ENCODE assay signal across 2 cellular contexts in the genomic region with DNA sequence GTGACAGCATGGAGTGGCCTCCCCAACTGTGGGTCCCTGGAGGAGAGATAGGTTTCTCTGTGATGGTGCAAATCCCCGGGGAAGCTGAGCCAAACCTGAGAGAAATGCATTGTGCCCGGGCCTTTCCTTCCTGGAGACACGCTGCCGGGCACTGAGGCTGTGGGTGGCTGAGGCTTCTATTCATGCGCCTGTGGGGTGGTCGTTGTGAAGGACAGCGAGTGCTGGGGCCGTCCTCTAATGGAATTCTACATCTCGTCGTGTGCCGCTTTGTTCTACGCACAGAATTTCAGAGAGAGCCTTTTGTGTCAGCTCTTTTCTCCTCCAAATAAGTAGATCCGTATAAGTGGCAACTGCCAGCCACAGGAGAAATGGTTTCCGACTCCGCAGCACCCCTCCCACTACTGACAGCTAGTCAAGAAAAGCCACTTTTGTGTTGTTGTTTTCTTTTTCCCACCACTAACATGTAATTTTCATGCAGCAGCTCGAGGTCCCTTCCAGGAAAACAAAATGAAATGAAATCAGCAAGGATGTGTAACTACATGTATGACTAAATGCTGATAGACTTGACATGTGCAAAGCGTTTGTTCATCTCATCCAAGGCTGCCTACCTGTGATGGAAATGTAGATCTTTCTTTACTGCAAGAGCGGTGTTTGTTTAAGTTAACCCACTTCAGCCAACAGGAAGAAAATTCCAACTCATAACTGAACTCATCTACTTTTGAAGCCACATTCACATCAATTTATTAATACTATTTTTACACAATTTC.
A peak's percentile ranks its signal among the peaks of the same experiment; 100 is the strongest.
TF ChIP-seq lines count a peak whose summit lies in the region.

No MANE protein-coding gene starts in this region.

TF ChIP-seq in H1, 55 proteins besides CTCF, POLR2A, EP300 and RAD21:
- TF ChIP-seq EZH2 (IDR thresholded peaks at IDR 0.05; ENCODE audit: low read depth, low read length, severe bottlenecking) (no peak), HDAC2 (IDR thresholded peaks at IDR 0.05; ENCODE audit: borderline replicate concordance in 1 of 2, low read depth in 2 of 2, low read length in 2 of 2) (no peak), TBP (IDR thresholded peaks at IDR 0.05; ENCODE audit: low read depth, low read length) (no peak), CBX8 (IDR thresholded peaks at IDR 0.05; ENCODE audit: borderline replicate concordance, low read depth, low read length) (no peak), TAF7 (optimal IDR thresholded peaks at IDR 0.05; ENCODE audit: borderline replicate concordance, low read depth, low read length) (no peak), GABPA (IDR thresholded peaks at IDR 0.05; ENCODE audit: borderline replicate concordance, insufficient read depth, low read length) (no peak), SAP30 (IDR thresholded peaks at IDR 0.05; ENCODE audit: insufficient read depth, insufficient replicate concordance, low read length) (no peak), RBBP5 (IDR thresholded peaks at IDR 0.05; ENCODE audit: borderline replicate concordance, low read depth, low read length) (no peak), GTF2F1 (IDR thresholded peaks at IDR 0.05; ENCODE audit: borderline replicate concordance, low read depth, low read length) (no peak), CHD2 (IDR thresholded peaks at IDR 0.05; ENCODE audit: low read length) (no peak), YY1 (IDR thresholded peaks at IDR 0.05; ENCODE audit: low read depth, low read length) (no peak), CBX5 (IDR thresholded peaks at IDR 0.05; ENCODE audit: low read depth, low read length) (no peak), BRCA1 (IDR thresholded peaks at IDR 0.05; ENCODE audit: low read depth, low read length) (no peak), SUZ12 (IDR thresholded peaks at IDR 0.05; ENCODE audit: low read length) (no peak), TAF1 (IDR thresholded peaks at IDR 0.05; ENCODE audit: low read depth, low read length) (no peak), ASH2L (IDR thresholded peaks at IDR 0.05; ENCODE audit: low read length) (no peak), CHD1 (IDR thresholded peaks at IDR 0.05; ENCODE audit: low read depth, low read length) (no peak)
TF ChIP-seq in H1: peak in this region for 0.

TF ChIP-seq in neural cell, 6 proteins besides CTCF, POLR2A, EP300 and RAD21:
- TF ChIP-seq EZH2 (IDR thresholded peaks at IDR 0.05; ENCODE audit: borderline replicate concordance, insufficient read depth, low read length, poor library complexity, severe bottlenecking) (no peak), MXI1 (conservative IDR thresholded peaks at IDR 0.05; ENCODE audit: poor library complexity, severe bottlenecking) (peak; percentile 26), POLR2AphosphoS5 (IDR thresholded peaks at IDR 0.05) (peak; percentile 59)
